Comparison of ENCODE assay signal across 18 cellular contexts in the genomic region with DNA sequence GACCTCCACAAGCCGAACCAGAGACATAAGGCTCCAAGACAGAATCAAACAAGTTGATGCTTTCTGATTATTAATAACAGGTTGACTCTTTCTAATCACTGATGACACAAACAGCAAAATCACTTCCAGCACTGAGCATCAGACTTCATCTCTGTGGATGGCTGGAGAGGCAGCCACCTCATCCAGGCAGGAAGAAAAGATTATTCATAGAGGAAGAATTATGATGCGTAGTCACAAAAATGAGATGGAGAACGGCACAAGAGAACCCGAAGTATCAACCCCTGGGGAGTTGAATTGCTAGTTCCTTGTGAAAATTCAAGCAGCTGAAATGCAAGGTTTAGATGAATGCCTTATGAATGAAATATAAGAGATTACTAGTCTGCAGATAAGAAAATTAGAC. TPM values are rescaled to one million over a fixed set of nuclear protein-coding genes. Genes with fewer than 3 reads are reported as not detected.
DNase-seq lines count a peak whose midpoint lies in the region; ATAC-seq and TF ChIP-seq lines count a peak whose summit lies in the region.
"Had no signal": no experiment of that assay in that cellular context is flagged by ENCODE, and none has a peak within 500 bp of the region (broad histone marks: within the 10 kb centered on the region; RNA-seq: fewer than 3 reads in every experiment).

No MANE protein-coding gene starts in this region.

- TF ChIP-seq CTCF in AG09309 (IDR thresholded peaks at IDR 0.05; ENCODE audit: control insufficient read depth, insufficient read depth, low read depth, low read length, missing control alignments) (no peak), coronary artery (IDR thresholded peaks at IDR 0.05) (no peak), GM13976 (IDR thresholded peaks at IDR 0.05; ENCODE audit: borderline replicate concordance, control extremely low read depth, extremely low read depth, insufficient read depth, missing control alignments) (no peak)

- no peak for ATAC-seq in left colon
- ATAC-seq: activated CD4-positive, alpha-beta T cell treated with anti-CD3 and anti-CD28 coated beads for 36 hours; GM12878; right cardiac atrium; stimulated activated naive CD8-positive, alpha-beta T cell treated with anti-CD3 and anti-CD28 coated beads, Interleukin-15, amount 100 ng/mL, for 72 hours had no signal

- peak overlapping the region in 1 of 2 donors; percentile 62 for H3K27ac ChIP-seq in coronary artery

- in situ Hi-C loops in GM13976 (cut with MboI; ENCODE audit: low sequenced_read_pairs, unreplicated experiment): loop anchor here (10.0 kb wide), 1 partner anchor 173 kb away; no protein-coding TSS in a partner anchor

- intact Hi-C loops in left colon (cut with DNase I, micrococcal nuclease): no loop called here

- DNase-seq in AG09309 (ENCODE audit: low read depth) (peak; percentile 33), NCI-H226 (peak; percentile 79), coronary artery (ENCODE audit: low spot score) (peak; percentile 28), myocyte (ENCODE audit: low read depth) (peak; percentile 23), GM13976 (ENCODE audit: low spot score) (no peak), left colon (no peak), NCI-H82 (lab: John Stamatoyannopoulos, UW) (no peak), hypothalamus (lab: John Stamatoyannopoulos, UW) (no peak)
- DNase-seq: activated CD4-positive, alpha-beta T cell treated with anti-CD3 and anti-CD28 coated beads for 36 hours; activated CD8-positive, alpha-beta memory T cell treated with anti-CD3 and anti-CD28 coated beads, Interleukin-2, amount 50 U/mL, for 48 hours; activated gamma-delta T cell treated with Interleukin-2 at 50 U/mL for 16 hours; anterior cingulate cortex; erythroblast; NCI-H2029; NCI-H524 treated with DMSO at 0.1 percent for 48 hours; right cardiac atrium; stimulated activated naive CD8-positive, alpha-beta T cell treated with anti-CD3 and anti-CD28 coated beads, Interleukin-15, amount 100 ng/mL, for 72 hours had no signal

- H3K4me3 ChIP-seq in AG09309 (ENCODE audit: control insufficient read depth, low read depth, low read length): no peak overlapping the region
- H3K4me3 ChIP-seq in coronary artery: no peak overlapping the region
- H3K4me3 ChIP-seq: GM12878 had no signal

RNA-seq across cellular contexts. Expression of a gene that starts 49.9 kb away (rescaled TPM):
- 21.9 and 24.9 TPM in 2 replicates for total RNA-seq in myocyte
- 363 TPM for polyA plus RNA-seq in myocyte (2012)
- total RNA-seq in left colon: 1 to 10 TPM; 5.8 to 7.1 TPM

Comparison
In these comparisons a context has a peak if more than half of its experiments do, and no peak if none do; other contexts are left out.
1. DNase-seq: peak in AG09309 (single experiment), NCI-H226 (single experiment), coronary artery (single experiment) and myocyte (single experiment); none in GM13976 (single experiment), left colon (0 of 2), NCI-H82 (single experiment) and hypothalamus (0 of 51).